In genomic region chr5:143405063-143405746, GRCh38 we compare ENCODE assay signal across 8 cellular contexts. TPM values are rescaled to one million over a fixed set of nuclear protein-coding genes. Genes with fewer than 3 reads are reported as not detected.
DNase-seq lines count a peak whose midpoint lies in the region; ATAC-seq, FAIRE-seq and TF ChIP-seq lines count a peak whose summit lies in the region.

No MANE protein-coding gene starts in this region.

- H3K9me3 Mint-ChIP-seq in activated naive CD4-positive, alpha-beta T cell treated with anti-CD3 and anti-CD28 coated beads, Interleukin-2, amount 50 U/mL, for 72 hours, result no peaks in the 10 kb centered on the region

- DNase-seq in GOT3 (lab: John Stamatoyannopoulos, UW) (peak; percentile 80), MG63 (peak; percentile 97), SK-N-SH (peak; percentile 76), Right ventricle myocardium inferior (ENCODE audit: missing footprints) (peak; percentile 94), pancreas (peak; percentile 79 to 93 (median 85)), tibial artery (peak; percentile 81 to 91)
- peak; percentile 85 to 90 for DNase-seq in activated naive CD4-positive, alpha-beta T cell treated with anti-CD3 and anti-CD28 coated beads, Interleukin-2, amount 50 U/mL, for 72 hours (ENCODE audit: low spot score in 2 of 2)

- peak overlapping the region; percentile 89 for H3K4me3 ChIP-seq in DOHH2 (ENCODE audit: low read length)
- H3K4me3 ChIP-seq in MG63, result peak overlapping the region; percentile 80
- peak overlapping the region; percentile 75 to 83 for H3K4me3 ChIP-seq in SK-N-SH (ENCODE audit: low read depth in 2 of 2, low read length in 1 of 2)
- H3K4me3 ChIP-seq in pancreas, result peak overlapping the region; percentile 36 to 91 (median 76)
- peak overlapping the region; percentile 78 to 94 for H3K4me3 ChIP-seq in tibial artery

- H4K20me1 ChIP-seq in DOHH2 (ENCODE audit: control insufficient read depth, insufficient read depth, low read depth, low read length), result peaks cover 20% of the 10 kb centered on the region
- peaks cover 23% of the 10 kb centered on the region for H4K20me1 ChIP-seq in SK-N-SH (ENCODE audit: insufficient read depth)

- CTCF ChIA-PET in SK-N-SH (lab: Yijun Ruan, JAX), result interaction anchor here (0.7 to 3.0 kb wide), 16 partner anchors 9 to 783 kb away, joined by 3 to 32 read pairs (median 5); no protein-coding TSS in a partner anchor

- H3K36me3 ChIP-seq in DOHH2 (ENCODE audit: control insufficient read depth, low read length) (peaks cover 74% of the 10 kb centered on the region), MG63 (peaks cover 12% of the 10 kb centered on the region), SK-N-SH (replicated peaks in 1 of 2; ENCODE audit: control insufficient read depth in 1 of 2, insufficient read depth in 2 of 2, low read length in 1 of 2) (peaks cover 0 to 2% of the 10 kb centered on the region in 2 experiments), pancreas (no peaks in the 10 kb centered on the region), tibial artery (no peaks in the 10 kb centered on the region)

- TF ChIP-seq RAD21 in SK-N-SH (IDR thresholded peaks at IDR 0.05; ENCODE audit: low read length), result no peak

- H3K4me2 ChIP-seq in DOHH2 (ENCODE audit: low read length) (peak overlapping the region; percentile 98), SK-N-SH (peak overlapping the region; percentile 99)

- no peak for TF ChIP-seq EP300 in SK-N-SH (IDR thresholded peaks at IDR 0.05; ENCODE audit: borderline replicate concordance in 1 of 2, low read depth in 1 of 2, low read length in 1 of 2)

- peak; percentile 50 to 51 for ATAC-seq in activated naive CD4-positive, alpha-beta T cell treated with anti-CD3 and anti-CD28 coated beads, Interleukin-2, amount 50 U/mL, for 72 hours
- ATAC-seq in Right ventricle myocardium inferior (peak; percentile 55), pancreas (peak; percentile 48 to 66 (median 56))

- H3K9ac ChIP-seq in SK-N-SH, result peak overlapping the region; percentile 85

- peaks cover 69% of the 10 kb centered on the region for H3K4me1 ChIP-seq in DOHH2 (ENCODE audit: control insufficient read depth, low read length)
- H3K4me1 ChIP-seq in SK-N-SH (ENCODE audit: control insufficient read depth in 1 of 2, insufficient read depth in 2 of 2, low read depth in 1 of 2, low read length in 1 of 2), result peaks cover 9 to 15% of the 10 kb centered on the region in 2 experiments; a peak in 3 of 4 replicates
- H3K4me1 ChIP-seq in pancreas, result peaks cover 0 to 12% (median 3%) of the 10 kb centered on the region in 3 donors
- H3K4me1 ChIP-seq in tibial artery, result peaks cover 0 to 18% (median 5%) of the 10 kb centered on the region in 4 donors

- POLR2A ChIA-PET in SK-N-SH (lab: Yijun Ruan, JAX), result interaction anchor here (0.6 to 1.2 kb wide), 4 partner anchors 299 to 747 kb away, joined by 3 read pairs; no protein-coding TSS in a partner anchor

- H3K36me3 Mint-ChIP-seq in activated naive CD4-positive, alpha-beta T cell treated with anti-CD3 and anti-CD28 coated beads, Interleukin-2, amount 50 U/mL, for 72 hours, result peaks cover 27 to 36% of the 10 kb centered on the region in 2 donors

- no peaks in the 10 kb centered on the region for H3K27me3 ChIP-seq in DOHH2 (ENCODE audit: control insufficient read depth, low read length)
- no peaks in the 10 kb centered on the region for H3K27me3 ChIP-seq in MG63
- H3K27me3 ChIP-seq in SK-N-SH (ENCODE audit: insufficient read depth), result no peaks in the 10 kb centered on the region
- no peaks in the 10 kb centered on the region for H3K27me3 ChIP-seq in pancreas
- H3K27me3 ChIP-seq in tibial artery, result no peaks in the 10 kb centered on the region

- peak overlapping the region; percentile 100 for H2AFZ ChIP-seq in SK-N-SH (ENCODE audit: low read depth)

- peak overlapping the region; percentile 98 to 99 for H3K27ac Mint-ChIP-seq in activated naive CD4-positive, alpha-beta T cell treated with anti-CD3 and anti-CD28 coated beads, Interleukin-2, amount 50 U/mL, for 72 hours

- 2% methylated on average over 39 of the region's 51 CpGs for WGBS in SK-N-SH (ENCODE audit: low lambda C conversion rate)
- 1% methylated on average over 48 to 51 of the region's 51 CpGs for WGBS in pancreas, 2 donors

- FAIRE-seq in pancreas (lab: Jason Lieb, UNC), result no peak

- intact Hi-C loops in Right ventricle myocardium inferior (cut with DNase I), result loop anchor here (2.0 to 10.0 kb wide), 4 partner anchors 204 to 690 kb away; no protein-coding TSS in a partner anchor
- intact Hi-C loops in pancreas (cut with DNase I), result no loop called here
- intact Hi-C loops in tibial artery (cut with DNase I; ENCODE audit: low total_unique reads), result loop anchor here (10.0 kb wide), 1 partner anchor 400 kb away; no protein-coding TSS in a partner anchor

- H3K9me2 ChIP-seq in DOHH2 (replicated peaks; ENCODE audit: control insufficient read depth, low read length) (no peaks in the 10 kb centered on the region), SK-N-SH (no peaks in the 10 kb centered on the region)

- H3F3A ChIP-seq in DOHH2 (ENCODE audit: control insufficient read depth, insufficient read depth), result peaks cover 28% of the 10 kb centered on the region
- peaks cover 17% of the 10 kb centered on the region for H3F3A ChIP-seq in SK-N-SH (replicated peaks; ENCODE audit: insufficient read depth)

- H3K27ac ChIP-seq in DOHH2 (ENCODE audit: low read depth, low read length), result peak overlapping the region; percentile 99
- peak overlapping the region; percentile 94 to 99 for H3K27ac ChIP-seq in SK-N-SH (ENCODE audit: low read depth in 2 of 2, low read length in 1 of 2)
- H3K27ac ChIP-seq in pancreas, result peak overlapping the region; percentile 92 to 100 (median 98)
- peak overlapping the region; percentile 98 for H3K27ac ChIP-seq in tibial artery

- H3K9me3 ChIP-seq in DOHH2 (ENCODE audit: control insufficient read depth, insufficient read depth, low read length) (no peaks in the 10 kb centered on the region), MG63 (no peaks in the 10 kb centered on the region), SK-N-SH (0 out of 2 replicates have a peak, but pooled peaks cover 3% of the 10 kb centered on the region), pancreas (no peaks in the 10 kb centered on the region), tibial artery (no peaks in the 10 kb centered on the region)

- H3K79me2 ChIP-seq in DOHH2 (ENCODE audit: control insufficient read depth, low read length) (peaks cover 80% of the 10 kb centered on the region), SK-N-SH (ENCODE audit: insufficient read depth) (peaks cover 32% of the 10 kb centered on the region)

- TF ChIP-seq CTCF in DOHH2 (IDR thresholded peaks at IDR 0.05; ENCODE audit: low read depth, low read length, poor library complexity, severe bottlenecking), result peak; percentile 52
- TF ChIP-seq CTCF in SK-N-SH (IDR thresholded peaks at IDR 0.05), result peak; percentile 29
- TF ChIP-seq CTCF in pancreas (IDR thresholded peaks at IDR 0.05), result no peak
- peak in 1 of 2 experiments; percentile 16 for TF ChIP-seq CTCF in tibial artery (IDR thresholded peaks at IDR 0.05)

TF ChIP-seq in SK-N-SH, 30 proteins besides CTCF, POLR2A, EP300 and RAD21 (continues in another document):
- TF ChIP-seq GATA2 (CRISPR knock-in tag; IDR thresholded peaks at IDR 0.05) (no peak), NRF1 (IDR thresholded peaks at IDR 0.05; ENCODE audit: low read depth, low read length) (no peak), SIN3A (IDR thresholded peaks at IDR 0.05; ENCODE audit: borderline replicate concordance, low read depth, low read length) (no peak), EZH2phosphoT487 (IDR thresholded peaks at IDR 0.05; ENCODE audit: borderline replicate concordance, low read depth) (no peak), RFX5 (IDR thresholded peaks at IDR 0.05; ENCODE audit: low read length) (no peak), MXI1 (IDR thresholded peaks at IDR 0.05; ENCODE audit: low read depth, low read length) (no peak)
- TF ChIP-seq, protein P1, sequence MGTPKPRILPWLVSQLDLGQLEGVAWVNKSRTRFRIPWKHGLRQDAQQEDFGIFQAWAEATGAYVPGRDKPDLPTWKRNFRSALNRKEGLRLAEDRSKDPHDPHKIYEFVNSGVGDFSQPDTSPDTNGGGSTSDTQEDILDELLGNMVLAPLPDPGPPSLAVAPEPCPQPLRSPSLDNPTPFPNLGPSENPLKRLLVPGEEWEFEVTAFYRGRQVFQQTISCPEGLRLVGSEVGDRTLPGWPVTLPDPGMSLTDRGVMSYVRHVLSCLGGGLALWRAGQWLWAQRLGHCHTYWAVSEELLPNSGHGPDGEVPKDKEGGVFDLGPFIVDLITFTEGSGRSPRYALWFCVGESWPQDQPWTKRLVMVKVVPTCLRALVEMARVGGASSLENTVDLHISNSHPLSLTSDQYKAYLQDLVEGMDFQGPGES (IDR thresholded peaks at IDR 0.05; ENCODE audit: low read depth, low read length), result no peak

RNA-seq across cellular contexts. Expression of gene NR3C1, which starts 1.7 kb away (rescaled TPM):
- total RNA-seq in MG63 (2014; rRNA removed; shearing (Covaris generic); ENCODE audit: low replicate concordance), result 45.6 and 50.8 TPM in 2 replicates
- polyA plus RNA-seq in SK-N-SH (2012; rRNA removed) (7.1 and 8.2 TPM in 2 replicates), pancreas (1 to 10 TPM; 6.5 to 9.5 TPM)
- polyA plus RNA-seq in SK-N-SH (2012; cell fraction: cytosol; rRNA removed), result 9.7 and 9.8 TPM in 2 replicates
- 4.2 and 8.9 TPM in 2 replicates for polyA plus RNA-seq in SK-N-SH (2012; cell fraction: nucleus; rRNA removed)
- 10 to 100 TPM; 39.5 to 43.6 TPM for total RNA-seq in activated naive CD4-positive, alpha-beta T cell treated with anti-CD3 and anti-CD28 coated beads, Interleukin-2, amount 50 U/mL, for 72 hours
- total RNA-seq in Right ventricle myocardium inferior (56.1 TPM), pancreas (10 to 100 TPM; 20.4 to 42.2 (median 28.0) TPM)

Comparison
In these comparisons a context has a peak if more than half of its experiments do, and no peak if none do; other contexts are left out.
1. Peak in every context shown above with its lines: DNase-seq, ATAC-seq, H3K4me3 ChIP-seq and H3K27ac ChIP-seq.
2. CTCF ChIP-seq: peak in DOHH2 (single experiment) and SK-N-SH (single experiment); none in pancreas (0 of 4).
3. intact Hi-C loops: an anchor here in Right ventricle myocardium inferior (2.0 to 10.0 kb wide) and tibial artery (10.0 kb wide); none called in pancreas.